18 cellular contexts compared by ENCODE assay signal in genomic region chr14:76073732-76074131, GRCh38.
"Had no signal": no experiment of that assay in that cellular context is flagged by ENCODE, and none has a peak within 500 bp of the region (broad histone marks: within the 10 kb centered on the region; RNA-seq: fewer than 3 reads in every experiment).

No MANE protein-coding gene starts in this region.

- DNase-seq: dermis blood vessel endothelial cell; dorsolateral prefrontal cortex; effector CD4-positive, alpha-beta T cell; effector memory CD4-positive, alpha-beta T cell; foreskin keratinocyte; head of caudate nucleus; heart right ventricle; hippocampal formation; left colon; left lung; left ventricle myocardium superior; lower lobe of right lung; mesenchymal stem cell; mucosa of descending colon; naive B cell had no signal

- H3K27me3 ChIP-seq: dorsolateral prefrontal cortex, esophagus muscularis mucosa, foreskin keratinocyte, gastroesophageal sphincter, heart right ventricle, left lung had no signal

- ATAC-seq: foreskin keratinocyte, gastroesophageal sphincter, heart right ventricle, left colon, left lung, left ventricle myocardium superior, lower lobe of right lung, mucosa of descending colon had no signal

- H3K4me3 ChIP-seq: coronary artery, dorsolateral prefrontal cortex, esophagus muscularis mucosa, gastroesophageal sphincter, heart right ventricle, left lung, lower lobe of right lung, mucosa of descending colon had no signal

- H3K4me1 ChIP-seq: esophagus muscularis mucosa, foreskin keratinocyte, gastroesophageal sphincter, left lung, lower lobe of right lung had no signal

- H3K36me3 ChIP-seq: left lung had no signal

- H3K9me3 ChIP-seq: esophagus muscularis mucosa, gastroesophageal sphincter, heart right ventricle, left lung, lower lobe of right lung, mucosa of descending colon had no signal
